ENCODE assay signal across 8 cellular contexts in the genomic region with DNA sequence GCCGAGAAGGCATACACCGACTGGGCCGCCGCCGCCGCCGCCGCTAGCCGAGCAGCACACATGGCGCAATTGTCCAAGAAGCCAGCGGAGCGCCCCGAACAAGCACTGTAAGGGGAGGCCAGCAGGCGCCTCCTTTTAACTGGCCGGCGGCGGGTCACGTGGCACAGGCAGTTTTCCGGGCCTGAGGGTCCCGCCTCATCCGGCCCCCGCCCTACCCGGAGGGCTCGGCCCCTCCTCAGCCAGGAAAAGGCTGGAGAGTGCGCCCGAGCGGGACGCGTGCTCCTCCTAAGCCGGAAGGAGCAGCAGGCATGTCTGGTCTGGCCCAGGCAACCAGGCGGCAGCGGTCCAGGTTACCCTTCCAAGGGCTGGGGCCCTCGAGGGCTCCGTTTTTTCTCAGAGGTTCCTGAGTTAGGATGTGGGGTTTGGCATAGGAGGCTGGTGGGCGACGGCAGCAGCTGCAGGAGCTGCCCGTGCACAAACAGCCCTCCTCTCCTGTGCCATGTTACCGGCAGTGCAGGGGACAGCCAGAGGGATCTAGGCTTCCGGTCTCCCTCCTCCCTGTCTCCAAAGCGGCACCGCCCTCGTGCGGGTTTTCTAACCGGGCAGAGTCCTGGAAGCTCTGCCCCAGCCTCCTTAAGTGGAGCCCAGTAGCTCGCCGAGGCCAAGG. TPM values are rescaled to one million over a fixed set of nuclear protein-coding genes. Genes with fewer than 3 reads are reported as not detected.
DNase-seq lines count a peak whose midpoint lies in the region; ATAC-seq, FAIRE-seq and TF ChIP-seq lines count a peak whose summit lies in the region.

GPX1 (minus strand) TSS at position 137 of the 667 bp plus-strand sequence; CDS start at position 62, 75 bp downstream.

- DNase-seq in GM13977 (ENCODE audit: low spot score) = peak; percentile 89
- peak; percentile 59 for DNase-seq in NCI-H1694 treated with DMSO at 0.1 percent for 48 hours (lab: John Stamatoyannopoulos, UW)
- DNase-seq in anterior cingulate cortex (lab: John Stamatoyannopoulos, UW) = peak; percentile 26 to 96 (median 86)
- peak; percentile 97 for DNase-seq in right atrium auricular region (ENCODE audit: low spot score)
- peak; percentile 96 to 97 for DNase-seq in psoas muscle
- peak; percentile 97 for DNase-seq in urothelium cell line (ENCODE audit: low spot score)

- no peak for FAIRE-seq in urothelium cell line (lab: Jason Lieb, UNC)

- H3K4me3 ChIP-seq in right atrium auricular region (peak within 1 kb of the TSS; percentile 74 to 91), psoas muscle (peak within 1 kb of the TSS; percentile 76)

- no peaks in the 10 kb centered on the region for H3K27me3 ChIP-seq in right atrium auricular region
- no peaks in the 10 kb centered on the region for H3K27me3 ChIP-seq in psoas muscle (ENCODE audit: insufficient read depth in 3 of 3, low read length in 2 of 3)

- no peaks in the 10 kb centered on the region for H3K9me3 ChIP-seq in right atrium auricular region
- no peaks in the 10 kb centered on the region for H3K9me3 ChIP-seq in psoas muscle

- H3K36me3 ChIP-seq in right atrium auricular region = peaks cover 52% of the 10 kb centered on the region
- peaks cover 12 to 60% of the 10 kb centered on the region in 2 donors for H3K36me3 ChIP-seq in psoas muscle (ENCODE audit: insufficient read depth in 1 of 2, low read depth in 1 of 2)

- in situ Hi-C loops in GM13977 (cut with MboI; ENCODE audit: low pct_unique_long_range_greater_than_20kb, low sequenced_read_pairs, unreplicated experiment) = no loop called here

- H3K27ac ChIP-seq in right atrium auricular region = peak within 1 kb of the TSS; percentile 87 to 90
- H3K27ac ChIP-seq in psoas muscle = peak within 1 kb of the TSS; percentile 90

- no peak for TF ChIP-seq CTCF in GM13977 (IDR thresholded peaks at IDR 0.05; ENCODE audit: extremely low read depth, insufficient read depth, missing control alignments)
- peak in 1 of 2 donors; percentile 12 for TF ChIP-seq CTCF in right atrium auricular region (IDR thresholded peaks at IDR 0.05)
- TF ChIP-seq CTCF in psoas muscle (IDR thresholded peaks at IDR 0.05) = no peak

- H3K4me1 ChIP-seq in right atrium auricular region (peaks cover 0 to 23% of the 10 kb centered on the region in 2 donors), psoas muscle (peaks cover 14% of the 10 kb centered on the region)

- peak; percentile 86 for ATAC-seq in HG02852 (IDR thresholded peaks at IDR 0.05; ENCODE audit: unreplicated experiment)
- ATAC-seq in psoas muscle = peak; percentile 88 to 91 (median 89)

- WGBS in psoas muscle, 3 donors = 2 to 5% (median 3%) methylated on average over 33 to 45 of the region's 46 CpGs

- intact Hi-C loops in T-helper 2 cell treated with Interferon-gamma antibody and Interleukin-4, amounts not matched to agents 100 ng/mL and 5 ng/mL, for 36 hours (cut with micrococcal nuclease) = loop anchor here (1.0 to 5.0 kb wide), 4 partner anchors 18 to 1271 kb away; partner anchors contain the start of genes TCTA and USP4
- intact Hi-C loops in psoas muscle (cut with DNase I) = loop anchor here in 1 of 2 donors (2.0 kb wide), 2 partner anchors 16 to 52 kb away; partner anchors contain the start of gene RHOA

RNA-seq across cellular contexts. Expression of gene GPX1, which starts in this region (rescaled TPM):
- total RNA-seq in T-helper 2 cell treated with Interferon-gamma antibody and Interleukin-4, amounts not matched to agents 100 ng/mL and 5 ng/mL, for 36 hours = 118 and 123 TPM in 2 replicates
- total RNA-seq in right atrium auricular region (100 to 1,000 TPM; 121 to 276 TPM), psoas muscle (100 to 1,000 TPM; 100 to 129 (median 116) TPM)
- polyA plus RNA-seq in psoas muscle = 100 to 1,000 TPM; 164 to 251 (median 189) TPM

Comparison
In these comparisons a context has a peak if more than half of its experiments do, and no peak if none do; other contexts are left out.
1. Peak in every context shown above with its lines: DNase-seq, ATAC-seq, H3K4me3 ChIP-seq and H3K27ac ChIP-seq.